ENCODE assay signal across 40 cellular contexts in genomic region chr3:185129051-185129450, GRCh38. TPM values are rescaled to one million over a fixed set of nuclear protein-coding genes. Genes with fewer than 3 reads are reported as not detected.
"Had no signal": no experiment of that assay in that cellular context is flagged by ENCODE, and none has a peak within 500 bp of the region (broad histone marks: within the 10 kb centered on the region; RNA-seq: fewer than 3 reads in every experiment).

No MANE protein-coding gene starts in this region.

- H3K36me3 Mint-ChIP-seq: activated naive CD4-positive, alpha-beta T cell treated with anti-CD3 and anti-CD28 coated beads, Interleukin-2, amount 10 ng/mL, durations not matched to agents 7 days and 5 days; activated naive CD4-positive, alpha-beta T cell treated with anti-CD3 and anti-CD28 coated beads, Interleukin-2, amount 50 U/mL, for 24 hours; activated naive CD4-positive, alpha-beta T cell treated with anti-CD3 and anti-CD28 coated beads, Interleukin-2, amount 50 U/mL, for 72 hours; activated naive CD8-positive, alpha-beta T cell; activated naive CD8-positive, alpha-beta T cell treated with anti-CD3 and anti-CD28 coated beads for 36 hours; activated naive CD8-positive, alpha-beta T cell treated with anti-CD3 and anti-CD28 coated beads, Interleukin-2, amount 10 ng/mL, durations not matched to agents 7 days and 5 days had no signal

- H3K4me1 Mint-ChIP-seq: activated naive CD4-positive, alpha-beta T cell treated with anti-CD3 and anti-CD28 coated beads, Interleukin-2, amount 10 ng/mL, durations not matched to agents 7 days and 5 days; activated naive CD4-positive, alpha-beta T cell treated with anti-CD3 and anti-CD28 coated beads, Interleukin-2, amount 50 U/mL, for 24 hours; activated naive CD8-positive, alpha-beta T cell treated with anti-CD3 and anti-CD28 coated beads for 36 hours; activated naive CD8-positive, alpha-beta T cell treated with anti-CD3 and anti-CD28 coated beads, Interleukin-2, amount 10 ng/mL, durations not matched to agents 7 days and 5 days; activated naive CD8-positive, alpha-beta T cell treated with anti-CD3 and anti-CD28 coated beads, Interleukin-2, amount 50 U/mL, for 24 hours; activated T-helper 17 cell treated with anti-CD3 and anti-CD28 coated beads, Interleukin-2, amount 50 U/mL, for 72 hours; brain; central memory CD8-positive, alpha-beta T cell had no signal

- H3K27ac Mint-ChIP-seq: activated naive CD4-positive, alpha-beta T cell treated with anti-CD3 and anti-CD28 coated beads for 36 hours; activated naive CD4-positive, alpha-beta T cell treated with anti-CD3 and anti-CD28 coated beads, Interleukin-2, amount 10 ng/mL, durations not matched to agents 7 days and 5 days; activated naive CD4-positive, alpha-beta T cell treated with anti-CD3 and anti-CD28 coated beads, Interleukin-2, amount 50 U/mL, for 24 hours; activated naive CD4-positive, alpha-beta T cell treated with anti-CD3 and anti-CD28 coated beads, Interleukin-2, amount 50 U/mL, for 72 hours; activated naive CD8-positive, alpha-beta T cell; activated naive CD8-positive, alpha-beta T cell treated with anti-CD3 and anti-CD28 coated beads for 36 hours; activated naive CD8-positive, alpha-beta T cell treated with anti-CD3 and anti-CD28 coated beads, Interleukin-2, amount 10 ng/mL, durations not matched to agents 7 days and 5 days; activated naive CD8-positive, alpha-beta T cell treated with anti-CD3 and anti-CD28 coated beads, Interleukin-2, amount 50 U/mL, for 24 hours; activated T-cell treated with anti-CD3 and anti-CD28 coated beads, Interleukin-2, amount 50 U/mL, for 24 hours; activated T-cell treated with anti-CD3 and anti-CD28 coated beads, Interleukin-2, amount 50 U/mL, for 72 hours; activated T-helper 1 cell treated with anti-CD3 and anti-CD28 coated beads, Interleukin-12 subunit alpha, Interleukin-12 subunit beta, Interleukin-2, Interleukin-4 antibody, amounts not matched to agents 30 ng/mL and 10 ng/mL and 1 ng/mL, durations not matched to agents 14 hours and 24 hours and 36 hours; activated T-helper 17 cell treated with anti-CD3 and anti-CD28 coated beads, Interleukin-2, amount 50 U/mL, for 72 hours; activated T-helper 2 cell treated with anti-CD3 and anti-CD28 coated beads, Interferon-gamma antibody, Interleukin-2, Interleukin-4, amounts not matched to agents 10 μg/mL and 5 μg/mL and 100 μg/mL, durations not matched to agents 14 hours and 24 hours and 36 hours; brain had no signal

- H3K9me3 Mint-ChIP-seq: activated naive CD4-positive, alpha-beta T cell treated with anti-CD3 and anti-CD28 coated beads for 36 hours; activated naive CD4-positive, alpha-beta T cell treated with anti-CD3 and anti-CD28 coated beads, Interleukin-2, amount 10 ng/mL, durations not matched to agents 7 days and 5 days; activated naive CD4-positive, alpha-beta T cell treated with anti-CD3 and anti-CD28 coated beads, Interleukin-2, amount 50 U/mL, for 24 hours; activated naive CD4-positive, alpha-beta T cell treated with anti-CD3 and anti-CD28 coated beads, Interleukin-2, amount 50 U/mL, for 72 hours; activated naive CD8-positive, alpha-beta T cell treated with anti-CD3 and anti-CD28 coated beads for 36 hours; activated naive CD8-positive, alpha-beta T cell treated with anti-CD3 and anti-CD28 coated beads, Interleukin-2, amount 10 ng/mL, durations not matched to agents 7 days and 5 days; activated naive CD8-positive, alpha-beta T cell treated with anti-CD3 and anti-CD28 coated beads, Interleukin-2, amount 50 U/mL, for 24 hours; activated T-cell treated with anti-CD3 and anti-CD28 coated beads, Interleukin-2, amount 50 U/mL, for 24 hours; activated T-cell treated with anti-CD3 and anti-CD28 coated beads, Interleukin-2, amount 50 U/mL, for 4 hours; activated T-cell treated with anti-CD3 and anti-CD28 coated beads, Interleukin-2, amount 50 U/mL, for 72 hours; activated T-helper 1 cell treated with anti-CD3 and anti-CD28 coated beads, Interleukin-12 subunit alpha, Interleukin-12 subunit beta, Interleukin-2, Interleukin-4 antibody, amounts not matched to agents 30 ng/mL and 10 ng/mL and 1 ng/mL, durations not matched to agents 14 hours and 24 hours and 36 hours; activated T-helper 17 cell treated with anti-CD3 and anti-CD28 coated beads, Interleukin-2, amount 50 U/mL, for 72 hours; activated T-helper 2 cell treated with anti-CD3 and anti-CD28 coated beads, Interferon-gamma antibody, Interleukin-2, Interleukin-4, amounts not matched to agents 10 μg/mL and 5 μg/mL and 100 μg/mL, durations not matched to agents 14 hours and 24 hours and 36 hours; brain; central memory CD8-positive, alpha-beta T cell had no signal

- DNase-seq: activated effector memory CD4-positive, alpha-beta T cell treated with anti-CD3 and anti-CD28 coated beads, Interleukin-2, amount 50 U/mL, for 16 hours; activated effector memory CD4-positive, alpha-beta T cell treated with Interleukin-2 at 50 U/mL for 16 hours; activated gamma-delta T cell; activated gamma-delta T cell treated with Interleukin-2 at 50 U/mL for 16 hours; activated naive CD4-positive, alpha-beta T cell; activated naive CD4-positive, alpha-beta T cell treated with anti-CD3 and anti-CD28 coated beads for 36 hours; activated naive CD4-positive, alpha-beta T cell treated with anti-CD3 and anti-CD28 coated beads, Interleukin-2, amount 10 ng/mL, durations not matched to agents 7 days and 5 days; activated naive CD4-positive, alpha-beta T cell treated with anti-CD3 and anti-CD28 coated beads, Interleukin-2, amount 50 U/mL, for 16 hours; activated naive CD4-positive, alpha-beta T cell treated with Interleukin-2 at 50 U/mL for 16 hours; activated naive CD8-positive, alpha-beta T cell treated with anti-CD3 and anti-CD28 coated beads for 36 hours; activated naive CD8-positive, alpha-beta T cell treated with anti-CD3 and anti-CD28 coated beads, Interleukin-2, amount 10 ng/mL, durations not matched to agents 7 days and 5 days; activated naive CD8-positive, alpha-beta T cell treated with anti-CD3 and anti-CD28 coated beads, Interleukin-2, amount 50 U/mL, for 24 hours; activated T-cell treated with anti-CD3 and anti-CD28 coated beads, Interleukin-2, amount 50 U/mL, for 1 hour; activated T-cell treated with anti-CD3 and anti-CD28 coated beads, Interleukin-2, amount 50 U/mL, for 24 hours; activated T-cell treated with anti-CD3 and anti-CD28 coated beads, Interleukin-2, amount 50 U/mL, for 4 hours; activated T-cell treated with anti-CD3 and anti-CD28 coated beads, Interleukin-2, amount 50 U/mL, for 48 hours; activated T-cell treated with anti-CD3 and anti-CD28 coated beads, Interleukin-2, amount 50 U/mL, for 72 hours; adrenal gland; amniotic stem cell; amygdala; anterior cingulate cortex; aorta; body of pancreas; brain microvascular endothelial cell; caudate nucleus; central memory CD4-positive, alpha-beta T cell; cerebellar nuclear complex had no signal

- H3K4me3 Mint-ChIP-seq: activated naive CD4-positive, alpha-beta T cell treated with anti-CD3 and anti-CD28 coated beads for 36 hours; activated naive CD4-positive, alpha-beta T cell treated with anti-CD3 and anti-CD28 coated beads, Interleukin-2, amount 10 ng/mL, durations not matched to agents 7 days and 5 days; activated naive CD4-positive, alpha-beta T cell treated with anti-CD3 and anti-CD28 coated beads, Interleukin-2, amount 50 U/mL, for 24 hours; activated naive CD8-positive, alpha-beta T cell; activated naive CD8-positive, alpha-beta T cell treated with anti-CD3 and anti-CD28 coated beads for 36 hours; activated naive CD8-positive, alpha-beta T cell treated with anti-CD3 and anti-CD28 coated beads, Interleukin-2, amount 10 ng/mL, durations not matched to agents 7 days and 5 days; activated naive CD8-positive, alpha-beta T cell treated with anti-CD3 and anti-CD28 coated beads, Interleukin-2, amount 50 U/mL, for 24 hours; activated T-cell treated with anti-CD3 and anti-CD28 coated beads, Interleukin-2, amount 50 U/mL, for 24 hours; activated T-cell treated with anti-CD3 and anti-CD28 coated beads, Interleukin-2, amount 50 U/mL, for 4 hours; activated T-cell treated with anti-CD3 and anti-CD28 coated beads, Interleukin-2, amount 50 U/mL, for 72 hours; activated T-helper 1 cell treated with anti-CD3 and anti-CD28 coated beads, Interleukin-12 subunit alpha, Interleukin-12 subunit beta, Interleukin-2, Interleukin-4 antibody, amounts not matched to agents 30 ng/mL and 10 ng/mL and 1 ng/mL, durations not matched to agents 14 hours and 24 hours and 36 hours; activated T-helper 17 cell treated with anti-CD3 and anti-CD28 coated beads, Interleukin-2, amount 50 U/mL, for 72 hours; brain; central memory CD8-positive, alpha-beta T cell had no signal

- FAIRE-seq: astrocyte, bronchial epithelial cell had no signal

- ATAC-seq: activated naive CD4-positive, alpha-beta T cell treated with anti-CD3 and anti-CD28 coated beads, Interleukin-2, amount 50 U/mL, for 72 hours; activated naive CD8-positive, alpha-beta T cell treated with anti-CD3 and anti-CD28 coated beads, Interleukin-2, amount 50 U/mL, for 24 hours; activated T-cell treated with anti-CD3 and anti-CD28 coated beads, Interleukin-2, amount 50 U/mL, for 4 hours; activated T-cell treated with anti-CD3 and anti-CD28 coated beads, Interleukin-2, amount 50 U/mL, for 72 hours; activated T-helper 17 cell treated with anti-CD3 and anti-CD28 coated beads, Interleukin-2, amount 50 U/mL, for 72 hours; body of pancreas had no signal

- H3K27ac ChIP-seq: adrenal gland, ascending aorta, body of pancreas, brain microvascular endothelial cell, breast epithelium, cardiac muscle cell had no signal

- H3K9me3 ChIP-seq: adrenal gland, ascending aorta, body of pancreas, breast epithelium had no signal

- H3K4me1 ChIP-seq: adrenal gland, ascending aorta, body of pancreas, breast epithelium had no signal

- H3K4me3 ChIP-seq: adrenal gland, ascending aorta, body of pancreas, breast epithelium, cardiac muscle cell had no signal

- H3K36me3 ChIP-seq: adrenal gland, ascending aorta, brain microvascular endothelial cell, breast epithelium, cardiac muscle cell had no signal

- H3K27me3 Mint-ChIP-seq: brain had no signal

- H3K27me3 ChIP-seq: ascending aorta, body of pancreas, brain microvascular endothelial cell, breast epithelium, cardiac muscle cell had no signal

RNA-seq across cellular contexts. Expression of gene C3orf70, which starts 23.8 kb away (rescaled TPM):
- total RNA-seq: activated naive CD4-positive, alpha-beta T cell treated with anti-CD3 and anti-CD28 coated beads for 36 hours; activated naive CD8-positive, alpha-beta T cell treated with anti-CD3 and anti-CD28 coated beads, Interleukin-2, amount 10 ng/mL, durations not matched to agents 7 days and 5 days had no signal
